In the genomic region with DNA sequence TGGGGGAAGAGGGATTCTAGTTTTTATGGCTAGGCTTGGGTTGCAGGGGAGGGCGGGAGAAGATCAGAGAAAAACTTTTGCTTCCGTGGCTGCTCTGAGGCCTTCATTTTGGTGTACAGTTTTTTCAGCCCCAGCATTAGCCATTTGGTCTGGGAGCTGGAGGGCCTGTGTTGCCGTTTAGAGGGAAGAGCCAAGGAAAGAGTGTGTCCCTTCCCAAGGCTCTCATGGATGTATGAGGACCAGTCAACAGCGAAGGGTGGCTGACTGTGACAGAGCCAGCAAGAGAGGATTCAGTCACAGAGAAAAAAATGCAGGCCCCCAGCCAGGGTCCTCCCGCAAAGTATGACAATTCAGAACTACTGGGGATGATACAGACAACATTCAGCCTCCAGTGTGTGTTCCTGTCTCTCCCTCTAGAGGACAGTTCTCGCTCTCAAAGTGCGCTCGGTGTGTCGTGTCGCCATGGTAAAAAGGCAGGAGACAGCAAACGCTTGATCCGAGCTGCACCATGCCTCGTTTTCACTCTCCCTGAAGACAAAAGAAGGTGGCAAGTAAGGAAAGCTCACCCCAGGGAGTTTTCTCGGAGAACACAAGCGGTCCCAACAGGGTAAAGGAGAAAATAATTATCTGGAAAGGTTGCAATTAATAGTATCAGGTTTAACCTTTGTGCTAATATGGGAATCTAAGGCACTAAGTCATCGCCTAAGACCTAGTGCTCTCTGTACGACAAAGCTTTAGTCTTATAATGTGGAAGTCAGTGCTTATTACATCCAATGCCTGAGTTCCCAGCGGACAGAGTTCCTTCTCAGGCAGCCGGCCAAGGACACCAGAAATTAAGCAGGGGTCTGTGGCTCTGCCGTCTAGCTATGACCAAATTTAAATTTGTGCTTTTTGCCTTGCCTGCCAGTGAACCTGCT, we compare ENCODE assay signal across 9 cellular contexts.
DNase-seq lines count a peak whose midpoint lies in the region; ATAC-seq and TF ChIP-seq lines count a peak whose summit lies in the region.
"Had no signal": no experiment of that assay in that cellular context is flagged by ENCODE, and none has a peak within 500 bp of the region (broad histone marks: within the 10 kb centered on the region; RNA-seq: fewer than 3 reads in every experiment).

No MANE protein-coding gene starts in this region.

- intact Hi-C loops in left ventricle myocardium inferior (cut with micrococcal nuclease) (no loop called here), posterior cingulate gyrus (cut with DNase I) (no loop called here), vagina (cut with DNase I) (no loop called here)

- no peak for TF ChIP-seq CTCF in WTC11 (IDR thresholded peaks at IDR 0.05)
- peak; percentile 66 for TF ChIP-seq CTCF in left ventricle myocardium inferior (IDR thresholded peaks at IDR 0.05; ENCODE audit: borderline replicate concordance)
- TF ChIP-seq CTCF in vagina (IDR thresholded peaks at IDR 0.05), result peak in 1 of 3 experiments; percentile 14

- ATAC-seq in WTC11 (peak; percentile 99), GM18873 (IDR thresholded peaks at IDR 0.05; ENCODE audit: low FRiP score, unreplicated experiment) (no peak)

- H3K27me3 ChIP-seq in left ventricle myocardium inferior (ENCODE audit: low read depth) (no peaks in the 10 kb centered on the region), vagina (no peaks in the 10 kb centered on the region)

- TF ChIP-seq POLR2A in vagina (IDR thresholded peaks at IDR 0.05), result no peak

- no peaks in the 10 kb centered on the region for H3K36me3 Mint-ChIP-seq in WTC11

- H3K36me3 ChIP-seq in left ventricle myocardium inferior, result no peaks in the 10 kb centered on the region
- no peaks in the 10 kb centered on the region for H3K36me3 ChIP-seq in vagina

- H3K4me3 Mint-ChIP-seq in WTC11, result no peak overlapping the region
- H3K4me3 Mint-ChIP-seq: IgD-negative memory B cell had no signal

- H3K27me3 Mint-ChIP-seq in WTC11 (ENCODE audit: low read depth), result no peaks in the 10 kb centered on the region; the same call in 1 of the 2 replicates

- peaks cover 14% of the 10 kb centered on the region for H3K4me1 ChIP-seq in left ventricle myocardium inferior
- H3K4me1 ChIP-seq in vagina, result peaks cover 4% of the 10 kb centered on the region

- peak; percentile 56 for DNase-seq in GM04504 (ENCODE audit: low read depth)
- DNase-seq in WTC11 (ENCODE audit: low spot score), result peak; percentile 57
- peak; percentile 39 for DNase-seq in left ventricle myocardium inferior
- peak; percentile 26 to 93 (median 61) for DNase-seq in posterior cingulate gyrus
- no peak for DNase-seq in activated naive CD4-positive, alpha-beta T cell treated with Interleukin-2 at 50 U/mL for 16 hours
- no peak for DNase-seq in NCI-H1105 treated with DMSO at 0.1 percent for 48 hours (lab: John Stamatoyannopoulos, UW)
- DNase-seq in vagina (ENCODE audit: extremely low spot score in 2 of 2), result no peak

- H3K4me1 Mint-ChIP-seq in WTC11, result peaks cover 15% of the 10 kb centered on the region
- H3K4me1 Mint-ChIP-seq: IgD-negative memory B cell had no signal

- peak overlapping the region; percentile 8; the same call in 1 of the 2 replicates for H3K27ac Mint-ChIP-seq in WTC11
- H3K27ac Mint-ChIP-seq: IgD-negative memory B cell had no signal

- H3K27ac ChIP-seq in left ventricle myocardium inferior (replicated peaks), result peak overlapping the region; percentile 67
- H3K27ac ChIP-seq in vagina, result no peak overlapping the region

- POLR2A ChIA-PET in WTC11 (lab: Charles Lee), result interaction anchor here (0.6 kb wide), 1 partner anchor 478 kb away, joined by 4 read pairs; no protein-coding TSS in a partner anchor

- H3K9me3 ChIP-seq in left ventricle myocardium inferior (replicated peaks), result no peaks in the 10 kb centered on the region
- no peaks in the 10 kb centered on the region for H3K9me3 ChIP-seq in vagina

- H3K4me3 ChIP-seq in left ventricle myocardium inferior (peak overlapping the region; percentile 47), vagina (no peak overlapping the region)

- no peaks in the 10 kb centered on the region; the same call in 1 of the 2 replicates for H3K9me3 Mint-ChIP-seq in WTC11

- CTCF ChIA-PET in WTC11 (lab: Charles Lee), result interaction anchor here (0.6 to 3.3 kb wide), 16 partner anchors 9 to 488 kb away, joined by 3 to 49 read pairs (median 3); a partner anchor contains a TSS

TF ChIP-seq in WTC11, 78 proteins besides CTCF, POLR2A, EP300 and RAD21:
- no peak for TF ChIP-seq ZNF121 (CRISPR knock-in tag; IDR thresholded peaks at IDR 0.05)
- TF ChIP-seq SMAD4 (CRISPR knock-in tag; IDR thresholded peaks at IDR 0.05), result no peak
- no peak for TF ChIP-seq EMX1 (CRISPR knock-in tag; IDR thresholded peaks at IDR 0.05)
- TF ChIP-seq, protein P1, sequence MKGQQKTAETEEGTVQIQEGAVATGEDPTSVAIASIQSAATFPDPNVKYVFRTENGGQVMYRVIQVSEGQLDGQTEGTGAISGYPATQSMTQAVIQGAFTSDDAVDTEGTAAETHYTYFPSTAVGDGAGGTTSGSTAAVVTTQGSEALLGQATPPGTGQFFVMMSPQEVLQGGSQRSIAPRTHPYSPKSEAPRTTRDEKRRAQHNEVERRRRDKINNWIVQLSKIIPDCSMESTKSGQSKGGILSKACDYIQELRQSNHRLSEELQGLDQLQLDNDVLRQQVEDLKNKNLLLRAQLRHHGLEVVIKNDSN (CRISPR knock-in tag; IDR thresholded peaks at IDR 0.05), result no peak
- no peak for TF ChIP-seq MYBL2 (CRISPR knock-in tag; IDR thresholded peaks at IDR 0.05)
- no peak for TF ChIP-seq GABPB1 (CRISPR knock-in tag; IDR thresholded peaks at IDR 0.05)
TF ChIP-seq in WTC11: peak in this region for 0.

Comparison
In these comparisons a context has a peak if more than half of its experiments do, and no peak if none do; other contexts are left out.
1. DNase-seq: peak in GM04504 (single experiment), WTC11 (single experiment), left ventricle myocardium inferior (single experiment) and posterior cingulate gyrus (10 of 10); none in activated naive CD4-positive, alpha-beta T cell treated with Interleukin-2 at 50 U/mL for 16 hours (single experiment), NCI-H1105 treated with DMSO at 0.1 percent for 48 hours (single experiment) and vagina (0 of 2).